1 cellular context compared by ENCODE assay signal in the genomic region with DNA sequence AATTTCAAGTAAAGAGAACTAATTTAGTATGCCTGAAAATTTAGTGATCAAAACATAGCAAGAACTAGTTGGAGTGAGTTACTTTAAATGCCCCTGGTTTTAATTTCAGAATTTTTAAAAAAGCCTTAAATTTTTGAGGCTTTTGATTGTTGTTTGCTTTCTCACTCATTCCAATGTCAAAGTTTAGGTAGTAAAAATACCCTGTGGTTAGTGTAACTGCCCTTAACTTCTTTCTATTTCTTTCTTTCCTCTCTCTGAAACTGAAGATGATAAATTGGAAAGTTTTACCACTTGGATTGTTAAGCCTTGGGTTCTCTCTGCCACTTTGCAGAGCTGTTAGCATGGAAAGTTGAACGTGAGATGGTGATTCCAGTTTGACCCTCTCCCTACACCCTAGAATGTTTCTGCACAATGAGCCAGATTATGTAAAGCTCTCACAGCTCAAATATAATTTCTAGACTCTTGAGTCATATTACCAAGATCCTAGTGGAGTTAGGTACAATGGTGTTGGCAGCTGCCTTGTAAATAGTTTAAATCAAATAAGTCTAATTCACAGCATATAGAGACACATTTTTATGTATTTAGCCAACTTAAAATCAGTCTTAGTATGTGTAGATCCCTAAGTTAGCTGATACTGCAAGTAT.
TF ChIP-seq lines count a peak whose summit lies in the region.

No MANE protein-coding gene starts in this region.

TF ChIP-seq in GM12878, 131 proteins besides CTCF, POLR2A, EP300 and RAD21 (continued from another document):
- TF ChIP-seq MLLT1 (IDR thresholded peaks at IDR 0.05) (0 out of 2 replicates have a peak, but pooled peaks have one; percentile 54), IKZF2 (IDR thresholded peaks at IDR 0.05) (0 out of 4 replicates have a peak, but pooled peaks of 1 of the 2 experiments have one; percentile 10), IKZF1 (conservative IDR thresholded peaks at IDR 0.05) (peak; percentile 46; the same call in 1 of the 2 replicates), RUNX3 (IDR thresholded peaks at IDR 0.05; ENCODE audit: low read length) (peak; percentile 39; the same call in 1 of the 2 replicates)
TF ChIP-seq in GM12878: peak in this region for 4.
